29 cellular contexts compared by ENCODE assay signal in the genomic region with DNA sequence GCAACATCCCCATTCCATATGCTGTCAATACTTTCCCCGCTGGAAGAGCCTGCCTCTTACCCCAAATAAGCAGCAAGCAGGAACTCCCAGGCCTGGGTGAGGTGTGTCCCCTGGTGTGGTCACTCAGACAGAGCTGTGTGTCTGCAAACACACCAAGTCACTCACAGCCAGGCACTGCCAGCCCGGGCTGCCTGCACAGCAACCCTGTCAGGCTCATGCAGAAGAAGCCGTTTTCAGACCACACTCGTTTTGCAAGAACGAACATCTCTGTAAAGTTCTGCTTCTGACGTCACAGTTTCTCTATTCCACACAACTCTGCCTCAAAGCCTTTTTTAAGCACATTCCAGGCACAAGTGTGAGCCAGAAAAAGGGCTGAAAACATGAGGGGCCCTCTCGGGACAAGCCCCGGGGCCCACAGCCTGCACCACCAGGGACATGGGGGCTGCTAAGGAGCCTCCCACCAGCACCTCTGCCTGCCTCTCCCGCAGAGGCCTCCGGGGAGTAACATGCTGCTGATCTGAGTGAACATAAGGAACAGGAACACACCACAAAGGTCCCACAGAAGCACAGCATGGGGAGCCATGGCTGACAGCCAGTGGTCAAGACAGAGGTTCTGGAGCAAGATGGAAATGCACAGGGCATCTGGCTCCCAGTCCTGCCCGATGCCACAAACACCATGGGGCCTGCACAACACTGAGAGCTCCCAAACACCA. TPM values are rescaled to one million over a fixed set of nuclear protein-coding genes. Genes with fewer than 3 reads are reported as not detected.
DNase-seq lines count a peak whose midpoint lies in the region; ATAC-seq, FAIRE-seq and TF ChIP-seq lines count a peak whose summit lies in the region.
"Had no signal": no experiment of that assay in that cellular context is flagged by ENCODE, and none has a peak within 500 bp of the region (broad histone marks: within the 10 kb centered on the region; RNA-seq: fewer than 3 reads in every experiment).

No MANE protein-coding gene starts in this region.

- H4K20me1 ChIP-seq in OCI-LY1 (ENCODE audit: insufficient read depth, low read length) (no peaks in the 10 kb centered on the region), H1 (replicated peaks in 1 of 2; ENCODE audit: control insufficient read depth in 1 of 2, insufficient read depth in 2 of 2, low read length in 2 of 2) (no peaks in the 10 kb centered on the region)

- H2AK5ac ChIP-seq in H1 (ENCODE audit: low read depth, low read length), result no peak overlapping the region

- peaks cover 5 to 12% of the 10 kb centered on the region in 2 donors for H3K9me3 Mint-ChIP-seq in stimulated activated naive B cell treated with anti-CD40 and anti-IgM and Interleukin-4, amounts not matched to agents 10 μg/mL and 1 μg/mL and 100 μg/mL, for 72 hours
- peaks cover 0 to 28% (median 12%) of the 10 kb centered on the region in 9 donors for H3K9me3 Mint-ChIP-seq in naive thymus-derived CD8-positive, alpha-beta T cell
- H3K9me3 Mint-ChIP-seq: activated naive CD4-positive, alpha-beta T cell treated with anti-CD3 and anti-CD28 coated beads, Interleukin-2, amount 50 U/mL, for 24 hours had no signal

- POLR2A ChIA-PET in H1 (lab: Charles Lee; ENCODE audit: partially characterized antibody), result no interaction called here
- POLR2A ChIA-PET in naive thymus-derived CD8-positive, alpha-beta T cell (lab: Charles Lee), result no interaction called here

- TF ChIP-seq RAD21 in H1 (IDR thresholded peaks at IDR 0.05 in 1 of 2, conservative IDR thresholded peaks at IDR 0.05 in 1 of 2; ENCODE audit: low read depth in 2 of 2, low read length in 2 of 2), result no peak

- peak; percentile 60 to 69 for ATAC-seq in stimulated activated naive B cell treated with anti-CD40 and anti-IgM and Interleukin-4, amounts not matched to agents 10 μg/mL and 1 μg/mL and 100 μg/mL, for 72 hours (replicated peaks)
- ATAC-seq in naive thymus-derived CD8-positive, alpha-beta T cell, result no peak
- ATAC-seq: activated CD8-positive, alpha-beta memory T cell treated with anti-CD3 and anti-CD28 coated beads, Interleukin-2, amount 10 ng/mL, durations not matched to agents 7 days and 5 days; psoas muscle had no signal

- no peak overlapping the region for H3K56ac ChIP-seq in H1 (replicated peaks; ENCODE audit: insufficient read length, low read depth, low read length)

- H3K4me3 ChIP-seq in OCI-LY1 (ENCODE audit: low read depth, low read length, poor library complexity, severe bottlenecking) (no peak overlapping the region), H1 (ENCODE audit: extremely low read depth in 1 of 4, insufficient read depth in 2 of 4, low read depth in 3 of 4, low read length in 4 of 4) (no peak overlapping the region)
- H3K4me3 ChIP-seq: psoas muscle, upper lobe of left lung had no signal

- H3K27me3 ChIP-seq in OCI-LY1 (ENCODE audit: insufficient read depth, low read length), result no peaks in the 10 kb centered on the region
- H3K27me3 ChIP-seq in H1 (replicated peaks in 1 of 4; ENCODE audit: control insufficient read depth in 3 of 4, extremely low read depth in 1 of 4, insufficient read depth in 3 of 4, low read length in 3 of 4), result no peaks in the 10 kb centered on the region; a peak in 2 of 7 replicates
- H3K27me3 ChIP-seq: upper lobe of left lung had no signal

- peak overlapping the region; percentile 60; the same call in 1 of the 2 replicates for H2BK12ac ChIP-seq in H1 (ENCODE audit: low read depth, low read length)

- H3K18ac ChIP-seq in H1 (ENCODE audit: extremely low read depth, low read length), result no peak overlapping the region; the same call in 1 of the 2 replicates

- no peak overlapping the region for H3K4me3 Mint-ChIP-seq in stimulated activated naive B cell treated with anti-CD40 and anti-IgM and Interleukin-4, amounts not matched to agents 10 μg/mL and 1 μg/mL and 100 μg/mL, for 72 hours
- H3K4me3 Mint-ChIP-seq in naive thymus-derived CD8-positive, alpha-beta T cell, result no peak overlapping the region
- H3K4me3 Mint-ChIP-seq: activated CD4-positive, alpha-beta T cell treated with anti-CD3 and anti-CD28 coated beads, Interleukin-2, amount 10 ng/mL, durations not matched to agents 7 days and 5 days; activated CD8-positive, alpha-beta memory T cell treated with anti-CD3 and anti-CD28 coated beads, Interleukin-2, amount 10 ng/mL, durations not matched to agents 7 days and 5 days; activated naive CD4-positive, alpha-beta T cell treated with anti-CD3 and anti-CD28 coated beads, Interleukin-2, amount 50 U/mL, for 24 hours; activated T-helper 1 cell treated with anti-CD3 and anti-CD28 coated beads, Interleukin-12 subunit alpha, Interleukin-12 subunit beta, Interleukin-2, Interleukin-4 antibody, amounts not matched to agents 30 ng/mL and 10 ng/mL and 1 ng/mL, durations not matched to agents 14 hours and 24 hours and 36 hours; H9 had no signal

- CTCF ChIA-PET in H1 (lab: Charles Lee; ENCODE audit: partially characterized antibody), result no interaction called here

- peaks cover 3 to 6% of the 10 kb centered on the region in 2 donors for H3K4me1 Mint-ChIP-seq in stimulated activated naive B cell treated with anti-CD40 and anti-IgM and Interleukin-4, amounts not matched to agents 10 μg/mL and 1 μg/mL and 100 μg/mL, for 72 hours
- H3K4me1 Mint-ChIP-seq in naive thymus-derived CD8-positive, alpha-beta T cell, result peaks cover 0 to 2% (median 0%) of the 10 kb centered on the region in 4 donors
- H3K4me1 Mint-ChIP-seq: activated CD4-positive, alpha-beta T cell treated with anti-CD3 and anti-CD28 coated beads, Interleukin-2, amount 10 ng/mL, durations not matched to agents 7 days and 5 days; activated CD8-positive, alpha-beta memory T cell treated with anti-CD3 and anti-CD28 coated beads, Interleukin-2, amount 10 ng/mL, durations not matched to agents 7 days and 5 days; activated naive CD4-positive, alpha-beta T cell treated with anti-CD3 and anti-CD28 coated beads, Interleukin-2, amount 50 U/mL, for 24 hours had no signal

- TF ChIP-seq EP300 in H1 (IDR thresholded peaks at IDR 0.05; ENCODE audit: borderline replicate concordance in 1 of 2, low read depth in 2 of 2, low read length in 2 of 2), result no peak

- no peak overlapping the region for H3K14ac ChIP-seq in H1 (ENCODE audit: insufficient read length)

- DNase-seq in activated effector memory CD4-positive, alpha-beta T cell treated with anti-CD3 and anti-CD28 coated beads, Interleukin-2, amount 50 U/mL, for 16 hours, result peak; percentile 43
- DNase-seq in activated effector memory CD4-positive, alpha-beta T cell treated with Interleukin-2 at 50 U/mL for 16 hours, result no peak
- DNase-seq in H1 (ENCODE audit: low read depth in 1 of 2, low spot score in 2 of 2) (no peak), AG08396 (ENCODE audit: low spot score) (no peak)
- DNase-seq in stimulated activated naive B cell treated with anti-CD40 and anti-IgM and Interleukin-4, amounts not matched to agents 10 μg/mL and 1 μg/mL and 100 μg/mL, for 72 hours, result no peak
- DNase-seq in stimulated activated CD4-positive, alpha-beta T cell treated with anti-CD3 and anti-CD28 coated beads, Interleukin-4, amount 100 ng/mL, for 1 hour, result no peak
- DNase-seq in naive thymus-derived CD8-positive, alpha-beta T cell, result no peak
- DNase-seq: activated CD4-positive, alpha-beta T cell treated with anti-CD3 and anti-CD28 coated beads, Interleukin-2, amount 10 ng/mL, durations not matched to agents 7 days and 5 days; activated CD8-positive, alpha-beta memory T cell treated with anti-CD3 and anti-CD28 coated beads, Interleukin-2, amount 10 ng/mL, durations not matched to agents 7 days and 5 days; AML-193; central memory CD4-positive, alpha-beta T cell; dermis blood vessel endothelial cell; DMS53; GDM1; glutamatergic neuron; H9; NCI-H1417 treated with DMSO at 0.1 percent for 48 hours; NCI-H2081 treated with DMSO at 0.1 percent for 48 hours; NCI-H82; psoas muscle; substantia nigra; T-helper 2 cell; upper lobe of left lung; WERI-Rb-1 had no signal

- H3K9ac ChIP-seq in OCI-LY1 (ENCODE audit: low read length) (peak overlapping the region; percentile 16; the same call in 1 of the 2 replicates), H1 (replicated peaks in 1 of 4; ENCODE audit: extremely low read depth in 1 of 4, low read depth in 3 of 4, low read length in 3 of 4) (no peak overlapping the region)

- H3K9me3 ChIP-seq in OCI-LY1 (ENCODE audit: low read length), result peaks cover 17% of the 10 kb centered on the region
- peaks cover 13 to 14% of the 10 kb centered on the region in 2 experiments for H3K9me3 ChIP-seq in H1 (ENCODE audit: insufficient read depth in 2 of 2, low read depth in 1 of 2, low read length in 1 of 2)

- WGBS in H1 (ENCODE audit: extremely low coverage in 1 of 2, insufficient coverage in 1 of 2, insufficient read length in 1 of 2, insufficient replicate concordance in 2 of 2, low coverage in 1 of 2, low lambda C conversion rate in 2 of 2, missing lambda C conversion rate in 1 of 2), 2 experiments, result 89% methylated on average over 11 of the region's 11 CpGs; no CpG with 5 or more reads in 1 of the 2 experiments

- H3K36me3 ChIP-seq in OCI-LY1 (ENCODE audit: insufficient read depth, low read length) (no peaks in the 10 kb centered on the region; the same call in 1 of the 2 replicates), H1 (ENCODE audit: control insufficient read depth in 2 of 4, insufficient read depth in 4 of 4, low read length in 3 of 4) (no peaks in the 10 kb centered on the region; a peak in 1 of 8 replicates)
- H3K36me3 ChIP-seq: upper lobe of left lung had no signal

- no peak overlapping the region for H3K4ac ChIP-seq in H1 (replicated peaks; ENCODE audit: insufficient read length, low read depth, low read length)

- no peak overlapping the region for H2BK15ac ChIP-seq in H1 (ENCODE audit: low read length)

- no peak for FAIRE-seq in H1 (lab: Jason Lieb, UNC)
- FAIRE-seq: GM18507, RCC 7860 had no signal

- H3K79me1 ChIP-seq in H1 (ENCODE audit: low read depth, low read length), result no peaks in the 10 kb centered on the region

- H2BK20ac ChIP-seq in H1 (ENCODE audit: low read length), result no peak overlapping the region

- H3K27ac Mint-ChIP-seq in stimulated activated naive B cell treated with anti-CD40 and anti-IgM and Interleukin-4, amounts not matched to agents 10 μg/mL and 1 μg/mL and 100 μg/mL, for 72 hours, result no peak overlapping the region
- no peak overlapping the region for H3K27ac Mint-ChIP-seq in naive thymus-derived CD8-positive, alpha-beta T cell
- H3K27ac Mint-ChIP-seq: activated CD4-positive, alpha-beta T cell treated with anti-CD3 and anti-CD28 coated beads, Interleukin-2, amount 10 ng/mL, durations not matched to agents 7 days and 5 days; activated CD8-positive, alpha-beta memory T cell treated with anti-CD3 and anti-CD28 coated beads, Interleukin-2, amount 10 ng/mL, durations not matched to agents 7 days and 5 days; activated naive CD4-positive, alpha-beta T cell treated with anti-CD3 and anti-CD28 coated beads, Interleukin-2, amount 50 U/mL, for 24 hours; activated T-helper 1 cell treated with anti-CD3 and anti-CD28 coated beads, Interleukin-12 subunit alpha, Interleukin-12 subunit beta, Interleukin-2, Interleukin-4 antibody, amounts not matched to agents 30 ng/mL and 10 ng/mL and 1 ng/mL, durations not matched to agents 14 hours and 24 hours and 36 hours; H9 had no signal

- H2BK120ac ChIP-seq in H1 (replicated peaks; ENCODE audit: low read depth, low read length), result no peak overlapping the region

- H3K27me3 Mint-ChIP-seq in stimulated activated naive B cell treated with anti-CD40 and anti-IgM and Interleukin-4, amounts not matched to agents 10 μg/mL and 1 μg/mL and 100 μg/mL, for 72 hours, result peaks cover 0 to 3% of the 10 kb centered on the region in 2 donors
- H3K27me3 Mint-ChIP-seq in naive thymus-derived CD8-positive, alpha-beta T cell, result peaks cover 6 to 20% (median 10%) of the 10 kb centered on the region in 5 donors

- H2AFZ ChIP-seq in OCI-LY1 (ENCODE audit: low read length), result peak overlapping the region; percentile 4; the same call in 1 of the 2 replicates
- no peak overlapping the region for H2AFZ ChIP-seq in H1 (ENCODE audit: low read length)

- peak overlapping the region; percentile 30; the same call in 1 of the 2 replicates for H2BK5ac ChIP-seq in H1 (ENCODE audit: low read depth, low read length)

- H3K4me2 ChIP-seq in OCI-LY1 (ENCODE audit: low read length), result peak overlapping the region; percentile 9; the same call in 1 of the 2 replicates
- H3K4me2 ChIP-seq in H1 (ENCODE audit: insufficient read depth in 1 of 2, low read depth in 2 of 2, low read length in 2 of 2), result no peak overlapping the region

- H4K8ac ChIP-seq in H1 (ENCODE audit: extremely low read depth, insufficient read depth, low read length), result no peak overlapping the region; the same call in 1 of the 2 replicates

- no peak overlapping the region for H4K5ac ChIP-seq in H1 (ENCODE audit: insufficient read length, low read depth, low read length)

- no peaks in the 10 kb centered on the region for H3K9me2 ChIP-seq in OCI-LY1 (ENCODE audit: low read depth, low read length)

- H3K23me2 ChIP-seq in H1 (ENCODE audit: low read depth, low read length), result no peaks in the 10 kb centered on the region

- H3F3A ChIP-seq in OCI-LY1 (ENCODE audit: insufficient read depth, low read length), result no peaks in the 10 kb centered on the region

- H3K27ac ChIP-seq in OCI-LY1 (ENCODE audit: low read depth, low read length, poor library complexity, severe bottlenecking) (peak overlapping the region; percentile 45), H1 (ENCODE audit: low read depth, low read length) (no peak overlapping the region)
- H3K27ac ChIP-seq: psoas muscle, upper lobe of left lung, WERI-Rb-1 had no signal

- peaks cover 37% of the 10 kb centered on the region for H3K4me1 ChIP-seq in OCI-LY1 (ENCODE audit: insufficient read depth, low read length, severe bottlenecking)
- H3K4me1 ChIP-seq in H1 (replicated peaks in 1 of 4; ENCODE audit: control insufficient read depth in 3 of 4, insufficient read depth in 4 of 4, low read length in 3 of 4), result no peaks in the 10 kb centered on the region; a peak in 2 of 7 replicates
- H3K4me1 ChIP-seq: psoas muscle, upper lobe of left lung had no signal

- TF ChIP-seq POLR2A in H1 (IDR thresholded peaks at IDR 0.05; ENCODE audit: control extremely low read depth in 1 of 2, low read depth in 2 of 2, low read length in 2 of 2), result no peak

- no peaks in the 10 kb centered on the region for H3K79me2 ChIP-seq in OCI-LY1 (ENCODE audit: insufficient read depth, low read length)
- H3K79me2 ChIP-seq in H1 (ENCODE audit: control insufficient read depth in 1 of 2, insufficient read depth in 2 of 2, low read length in 2 of 2), result no peaks in the 10 kb centered on the region

- no peaks in the 10 kb centered on the region for H3K36me3 Mint-ChIP-seq in stimulated activated naive B cell treated with anti-CD40 and anti-IgM and Interleukin-4, amounts not matched to agents 10 μg/mL and 1 μg/mL and 100 μg/mL, for 72 hours
- peaks cover 0 to 17% (median 7%) of the 10 kb centered on the region in 3 donors for H3K36me3 Mint-ChIP-seq in naive thymus-derived CD8-positive, alpha-beta T cell
- H3K36me3 Mint-ChIP-seq: activated CD8-positive, alpha-beta memory T cell treated with anti-CD3 and anti-CD28 coated beads, Interleukin-2, amount 10 ng/mL, durations not matched to agents 7 days and 5 days; activated naive CD4-positive, alpha-beta T cell treated with anti-CD3 and anti-CD28 coated beads, Interleukin-2, amount 50 U/mL, for 24 hours had no signal

- TF ChIP-seq CTCF in OCI-LY1 (IDR thresholded peaks at IDR 0.05; ENCODE audit: low read length), result no peak
- TF ChIP-seq CTCF in H1 (IDR thresholded peaks at IDR 0.05; ENCODE audit: control extremely low read depth in 1 of 3, insufficient read depth in 1 of 3, low read depth in 1 of 3, low read length in 3 of 3), result no peak

- H3K23ac ChIP-seq in H1 (ENCODE audit: insufficient read length), result no peak overlapping the region

- H4K91ac ChIP-seq in H1 (replicated peaks; ENCODE audit: insufficient read length, low read length), result no peak overlapping the region

RNA-seq across cellular contexts. Expression of gene PTPRN2, which starts 11.4 kb away (rescaled TPM):
- 3.6 and 4.5 TPM in 2 replicates for total RNA-seq in H1 (2021; fragmentation: NEBNext Ultra II Directional; extraction: Animal tissue kit (Norgen Biotek cat#: 25700))
- 2.6 and 4.9 TPM in 2 replicates for polyA plus RNA-seq in H1 (2011; rRNA removed)
- polyA plus RNA-seq in H1 (2011; cell fraction: cytosol; rRNA removed), result 3.7 TPM
- polyA plus RNA-seq in H1 (2011; cell fraction: nucleus; rRNA removed), result 5.5 TPM
- polyA plus RNA-seq in H1 (2012, experiment 1 of 2), result 1.3 to 2.3 TPM (median 1.8 TPM) in 4 replicates
- 1.4 TPM for polyA plus RNA-seq in H1 (2012, experiment 2 of 2)
- 1.4 TPM for polyA plus RNA-seq in H1 (2013, experiment 1 of 2)
- 1.5 TPM for polyA plus RNA-seq in H1 (2013, experiment 2 of 2)
- polyA minus RNA-seq in H1 (2011; rRNA and poly(A)+ RNA removed), result 3.4 and 3.5 TPM in 2 replicates
- polyA minus RNA-seq in H1 (2011; cell fraction: cytosol; rRNA and poly(A)+ RNA removed), result 4.8 TPM
- 7.4 TPM for polyA minus RNA-seq in H1 (2011; cell fraction: nucleus; rRNA and poly(A)+ RNA removed)
- under 1 TPM; 0.78 to 0.99 TPM for total RNA-seq in naive thymus-derived CD8-positive, alpha-beta T cell
- polyA plus RNA-seq in naive thymus-derived CD8-positive, alpha-beta T cell, result 1 to 10 TPM in 2 of 3 donors, under 1 TPM in 1; 0.69 to 1.5 (median 1.4) TPM

Comparison
In these comparisons a context has a peak if more than half of its experiments do, and no peak if none do; other contexts are left out.
1. ATAC-seq: peak in stimulated activated naive B cell treated with anti-CD40 and anti-IgM and Interleukin-4, amounts not matched to agents 10 μg/mL and 1 μg/mL and 100 μg/mL, for 72 hours (2 of 2); none in naive thymus-derived CD8-positive, alpha-beta T cell (0 of 2).